In genomic region chr11:64498151-64498550, GRCh38 we compare ENCODE assay signal across 30 cellular contexts. TPM values are rescaled to one million over a fixed set of nuclear protein-coding genes. Genes with fewer than 3 reads are reported as not detected.
DNase-seq lines count a peak whose midpoint lies in the region; ATAC-seq and TF ChIP-seq lines count a peak whose summit lies in the region.
"Had no signal": no experiment of that assay in that cellular context is flagged by ENCODE, and none has a peak within 500 bp of the region (broad histone marks: within the 10 kb centered on the region; RNA-seq: fewer than 3 reads in every experiment).

No MANE protein-coding gene starts in this region.

- H3K27me3 ChIP-seq in Loucy (ENCODE audit: insufficient read depth, low read length, poor library complexity, severe bottlenecking), result no peaks in the 10 kb centered on the region
- H3K27me3 ChIP-seq in naive thymus-derived CD4-positive, alpha-beta T cell (ENCODE audit: control insufficient read depth in 2 of 2, insufficient read depth in 2 of 2, low read length in 2 of 2), result no peaks in the 10 kb centered on the region
- H3K27me3 ChIP-seq: ascending aorta had no signal

- H3K4me3 Mint-ChIP-seq in naive thymus-derived CD4-positive, alpha-beta T cell, result no peak overlapping the region
- H3K4me3 Mint-ChIP-seq: activated CD4-positive, alpha-beta T cell treated with anti-CD3 and anti-CD28 coated beads, Interleukin-2, amount 10 ng/mL, durations not matched to agents 24 days and 14 days; activated naive CD8-positive, alpha-beta T cell treated with anti-CD3 and anti-CD28 coated beads, Interleukin-2, amount 10 ng/mL, durations not matched to agents 7 days and 5 days; IgD-negative memory B cell; natural killer cell treated with Interleukin-12 subunit alpha and Interleukin-12 subunit beta and Interleukin-15 and Interleukin-18, amount 100 ng/mL, for 72 hours; stimulated activated effector memory CD8-positive, alpha-beta T cell treated with anti-CD3 and anti-CD28 coated beads, Interleukin-12 subunit alpha, Interleukin-12 subunit beta, amount 100 ng/mL, for 72 hours; T-helper 2 cell treated with Interferon-gamma antibody and Interleukin-4, amounts not matched to agents 5 μg/mL and 100 μg/mL, for 36 hours had no signal

- peaks cover 11% of the 10 kb centered on the region; the same call in 1 of the 2 replicates for H3K79me2 ChIP-seq in Loucy (ENCODE audit: insufficient read depth, low read length)

- H3K9ac ChIP-seq in Loucy (ENCODE audit: low read depth, low read length, poor library complexity, severe bottlenecking), result peak overlapping the region; percentile 88
- H3K9ac ChIP-seq: GM23248 had no signal

- H3K9me2 ChIP-seq in Loucy (replicated peaks; ENCODE audit: low read depth, low read length), result no peaks in the 10 kb centered on the region

- peak overlapping the region; percentile 84 for H3K4me2 ChIP-seq in Loucy (ENCODE audit: low read depth, low read length, poor library complexity, severe bottlenecking)

- H3K27ac Mint-ChIP-seq in naive thymus-derived CD4-positive, alpha-beta T cell, result no peak overlapping the region
- H3K27ac Mint-ChIP-seq: activated CD4-positive, alpha-beta T cell treated with anti-CD3 and anti-CD28 coated beads, Interleukin-2, amount 10 ng/mL, durations not matched to agents 24 days and 14 days; activated naive CD8-positive, alpha-beta T cell treated with anti-CD3 and anti-CD28 coated beads, Interleukin-2, amount 10 ng/mL, durations not matched to agents 7 days and 5 days; IgD-negative memory B cell; natural killer cell treated with Interleukin-12 subunit alpha and Interleukin-12 subunit beta and Interleukin-15 and Interleukin-18, amount 100 ng/mL, for 72 hours; stimulated activated effector memory CD8-positive, alpha-beta T cell treated with anti-CD3 and anti-CD28 coated beads, Interleukin-12 subunit alpha, Interleukin-12 subunit beta, amount 100 ng/mL, for 72 hours; T-helper 2 cell treated with Interferon-gamma antibody and Interleukin-4, amounts not matched to agents 5 μg/mL and 100 μg/mL, for 36 hours had no signal

- peaks cover 63% of the 10 kb centered on the region for H3K4me1 ChIP-seq in Loucy (ENCODE audit: insufficient read depth, low read length, poor library complexity, severe bottlenecking)
- H3K4me1 ChIP-seq in naive thymus-derived CD4-positive, alpha-beta T cell (ENCODE audit: control insufficient read depth in 2 of 2, insufficient read depth in 2 of 2, low read length in 2 of 2), result no peaks in the 10 kb centered on the region
- H3K4me1 ChIP-seq: ascending aorta had no signal

- DNase-seq in CD1c-positive myeloid dendritic cell (ENCODE audit: extremely low spot score), result peak; percentile 48
- peak; percentile 85 for DNase-seq in SKM-1 (lab: John Stamatoyannopoulos, UW; ENCODE audit: unreplicated experiment)
- no peak for DNase-seq in naive thymus-derived CD4-positive, alpha-beta T cell
- no peak for DNase-seq in NCI-H526 (lab: John Stamatoyannopoulos, UW)
- no peak for DNase-seq in retina
- DNase-seq in central memory CD4-positive, alpha-beta T cell, result no peak
- DNase-seq: activated CD4-positive, alpha-beta T cell treated with anti-CD3 and anti-CD28 coated beads, Interleukin-2, amount 10 ng/mL, durations not matched to agents 24 days and 14 days; activated gamma-delta T cell; activated naive CD8-positive, alpha-beta T cell treated with anti-CD3 and anti-CD28 coated beads, Interleukin-2, amount 10 ng/mL, durations not matched to agents 7 days and 5 days; COR-L47; DND-41; effector CD4-positive, alpha-beta T cell; GM23248; hippocampal formation; lower lobe of right lung; NCI-H146; NCI-H774; transverse colon had no signal

- peaks cover 14% of the 10 kb centered on the region for H3F3A ChIP-seq in Loucy (ENCODE audit: low read depth)

- no peaks in the 10 kb centered on the region for H3K36me3 Mint-ChIP-seq in naive thymus-derived CD4-positive, alpha-beta T cell
- H3K36me3 Mint-ChIP-seq: activated naive CD8-positive, alpha-beta T cell treated with anti-CD3 and anti-CD28 coated beads, Interleukin-2, amount 10 ng/mL, durations not matched to agents 7 days and 5 days; IgD-negative memory B cell; natural killer cell treated with Interleukin-12 subunit alpha and Interleukin-12 subunit beta and Interleukin-15 and Interleukin-18, amount 100 ng/mL, for 72 hours; stimulated activated effector memory CD8-positive, alpha-beta T cell treated with anti-CD3 and anti-CD28 coated beads, Interleukin-12 subunit alpha, Interleukin-12 subunit beta, amount 100 ng/mL, for 72 hours had no signal

- intact Hi-C loops in naive thymus-derived CD4-positive, alpha-beta T cell (cut with micrococcal nuclease), result no loop called here

- peaks cover 22 to 29% (median 23%) of the 10 kb centered on the region in 5 donors for H3K27me3 Mint-ChIP-seq in naive thymus-derived CD4-positive, alpha-beta T cell

- peak overlapping the region; percentile 69 for H3K4me3 ChIP-seq in Loucy (ENCODE audit: low read length, poor library complexity, severe bottlenecking)
- no peak overlapping the region for H3K4me3 ChIP-seq in naive thymus-derived CD4-positive, alpha-beta T cell (ENCODE audit: low read length)
- H3K4me3 ChIP-seq: ascending aorta, GM23248, lower lobe of right lung, transverse colon had no signal

- H3K27ac ChIP-seq in naive thymus-derived CD4-positive, alpha-beta T cell (ENCODE audit: low read depth, low read length), result no peak overlapping the region
- H3K27ac ChIP-seq: ascending aorta, GM23248, lower lobe of right lung, transverse colon had no signal

- peak; percentile 62 for ATAC-seq in naive thymus-derived CD4-positive, alpha-beta T cell
- no peak for ATAC-seq in GM19351 (IDR thresholded peaks at IDR 0.05; ENCODE audit: unreplicated experiment)
- ATAC-seq: lower lobe of right lung; natural killer cell treated with Interleukin-12 subunit alpha and Interleukin-12 subunit beta and Interleukin-15 and Interleukin-18, amount 100 ng/mL, for 72 hours; stimulated activated effector memory CD8-positive, alpha-beta T cell treated with anti-CD3 and anti-CD28 coated beads, Interleukin-12 subunit alpha, Interleukin-12 subunit beta, amount 100 ng/mL, for 72 hours had no signal

- POLR2A ChIA-PET in naive thymus-derived CD4-positive, alpha-beta T cell (lab: Charles Lee), result interaction anchor here (0.5 kb wide), 1 partner anchor 18 kb away, joined by 3 read pairs; no protein-coding TSS in a partner anchor

- no peak overlapping the region for H2AFZ ChIP-seq in Loucy (ENCODE audit: low read length)
- H2AFZ ChIP-seq: GM23248 had no signal

- H3K4me1 Mint-ChIP-seq in naive thymus-derived CD4-positive, alpha-beta T cell, result peaks cover 0 to 4% (median 0%) of the 10 kb centered on the region in 7 donors
- H3K4me1 Mint-ChIP-seq: activated CD4-positive, alpha-beta T cell treated with anti-CD3 and anti-CD28 coated beads, Interleukin-2, amount 10 ng/mL, durations not matched to agents 24 days and 14 days; stimulated activated effector memory CD8-positive, alpha-beta T cell treated with anti-CD3 and anti-CD28 coated beads, Interleukin-12 subunit alpha, Interleukin-12 subunit beta, amount 100 ng/mL, for 72 hours had no signal

- CTCF ChIA-PET in naive thymus-derived CD4-positive, alpha-beta T cell (lab: Charles Lee), result no interaction called here

- H3K9me3 ChIP-seq in Loucy (ENCODE audit: insufficient read depth, low read depth, low read length), result 0 out of 2 replicates have a peak, but pooled peaks cover 4% of the 10 kb centered on the region
- no peaks in the 10 kb centered on the region for H3K9me3 ChIP-seq in naive thymus-derived CD4-positive, alpha-beta T cell (ENCODE audit: control insufficient read depth in 2 of 3, low read length in 3 of 3)
- H3K9me3 ChIP-seq: ascending aorta, lower lobe of right lung, transverse colon had no signal

- no peak for TF ChIP-seq CTCF in Loucy (conservative IDR thresholded peaks at IDR 0.05; ENCODE audit: low read length)

- H3K36me3 ChIP-seq in Loucy (ENCODE audit: insufficient read depth, low read length), result no peaks in the 10 kb centered on the region
- no peaks in the 10 kb centered on the region for H3K36me3 ChIP-seq in naive thymus-derived CD4-positive, alpha-beta T cell (ENCODE audit: control insufficient read depth in 2 of 3, insufficient read depth in 3 of 3, low read length in 3 of 3)
- H3K36me3 ChIP-seq: ascending aorta, lower lobe of right lung, transverse colon had no signal

- no peaks in the 10 kb centered on the region for H4K20me1 ChIP-seq in Loucy (ENCODE audit: insufficient read depth, low read length, poor library complexity, severe bottlenecking)

- H3K9me3 Mint-ChIP-seq in naive thymus-derived CD4-positive, alpha-beta T cell, result no peaks in the 10 kb centered on the region
- H3K9me3 Mint-ChIP-seq: activated CD4-positive, alpha-beta T cell treated with anti-CD3 and anti-CD28 coated beads, Interleukin-2, amount 10 ng/mL, durations not matched to agents 24 days and 14 days; activated naive CD8-positive, alpha-beta T cell treated with anti-CD3 and anti-CD28 coated beads, Interleukin-2, amount 10 ng/mL, durations not matched to agents 7 days and 5 days; IgD-negative memory B cell; natural killer cell treated with Interleukin-12 subunit alpha and Interleukin-12 subunit beta and Interleukin-15 and Interleukin-18, amount 100 ng/mL, for 72 hours; stimulated activated effector memory CD8-positive, alpha-beta T cell treated with anti-CD3 and anti-CD28 coated beads, Interleukin-12 subunit alpha, Interleukin-12 subunit beta, amount 100 ng/mL, for 72 hours; T-helper 2 cell treated with Interferon-gamma antibody and Interleukin-4, amounts not matched to agents 5 μg/mL and 100 μg/mL, for 36 hours had no signal

RNA-seq across cellular contexts. Expression of gene SLC22A11, which starts 57.6 kb away (rescaled TPM):
- not detected for total RNA-seq in naive thymus-derived CD4-positive, alpha-beta T cell
- not detected for polyA plus RNA-seq in naive thymus-derived CD4-positive, alpha-beta T cell
- total RNA-seq: activated CD4-positive, alpha-beta T cell treated with anti-CD3 and anti-CD28 coated beads, Interleukin-2, amount 10 ng/mL, durations not matched to agents 24 days and 14 days; activated CD8-positive, alpha-beta memory T cell treated with anti-CD3 and anti-CD28 coated beads for 36 hours; activated naive CD8-positive, alpha-beta T cell treated with anti-CD3 and anti-CD28 coated beads, Interleukin-2, amount 10 ng/mL, durations not matched to agents 7 days and 5 days; ascending aorta; GM23248; lower lobe of right lung; mononuclear cell; natural killer cell treated with Interleukin-12 subunit alpha and Interleukin-12 subunit beta and Interleukin-15 and Interleukin-18, amount 100 ng/mL, for 72 hours; osteoblast; skeletal muscle tissue; transverse colon had no signal
- polyA plus RNA-seq: BJ, GM23248, IgD-negative memory B cell had no signal

Comparison
In these comparisons a context has a peak if more than half of its experiments do, and no peak if none do; other contexts are left out.
1. DNase-seq: peak in CD1c-positive myeloid dendritic cell (single experiment) and SKM-1 (single experiment); none in naive thymus-derived CD4-positive, alpha-beta T cell (0 of 9), NCI-H526 (0 of 2), retina (single experiment) and central memory CD4-positive, alpha-beta T cell (single experiment).